Comparison of ENCODE assay signal across 20 cellular contexts in genomic region chr7:46812047-46812672, GRCh38.
A peak's percentile ranks its signal among the peaks of the same experiment; 100 is the strongest.
DNase-seq lines count a peak whose midpoint lies in the region; ATAC-seq, FAIRE-seq and TF ChIP-seq lines count a peak whose summit lies in the region.
"Had no signal": no experiment of that assay in that cellular context is flagged by ENCODE, and none has a peak within 500 bp of the region (broad histone marks: within the 10 kb centered on the region; RNA-seq: fewer than 3 reads in every experiment).

No MANE protein-coding gene starts in this region.

- H3K36me3 ChIP-seq in hepatocyte (replicated peaks; ENCODE audit: insufficient read depth, low read depth) (no peaks in the 10 kb centered on the region), HepG2 (replicated peaks in 1 of 2; ENCODE audit: control insufficient read depth in 1 of 2, insufficient read depth in 2 of 2, low read length in 2 of 2) (no peaks in the 10 kb centered on the region)

- H3K4me1 Mint-ChIP-seq in mesothelial cell of epicardium, result peaks cover 25% of the 10 kb centered on the region
- H3K4me1 Mint-ChIP-seq: activated CD4-positive, alpha-beta T cell treated with anti-CD3 and anti-CD28 coated beads for 36 hours; activated naive CD8-positive, alpha-beta T cell treated with anti-CD3 and anti-CD28 coated beads for 36 hours; CD4-positive, CD25-positive, alpha-beta regulatory T cell had no signal

- POLR2A ChIA-PET in HepG2 (lab: Yijun Ruan, JAX), result no interaction called here

- no peak overlapping the region for H3K4me2 ChIP-seq in hepatocyte
- no peak overlapping the region for H3K4me2 ChIP-seq in HepG2 (ENCODE audit: low read depth, low read length)
- H3K4me2 ChIP-seq: A549 had no signal

- WGBS in hepatocyte (ENCODE audit: low lambda C conversion rate, missing lambda C conversion rate), result 79% methylated on average over 8 of the region's 8 CpGs
- 49% methylated on average over 8 of the region's 8 CpGs for WGBS in HepG2 (ENCODE audit: low lambda C conversion rate)

- no peaks in the 10 kb centered on the region for H3K9me3 ChIP-seq in hepatocyte (ENCODE audit: low read depth)
- peaks cover 3% of the 10 kb centered on the region; the same call in 1 of the 2 replicates for H3K9me3 ChIP-seq in HepG2 (ENCODE audit: low read length)
- H3K9me3 ChIP-seq: A549 had no signal

- in situ Hi-C loops in HepG2 (cut with HindIII; ENCODE audit: extremely low pct_ligation_motif_present, low pct_unique_long_range_greater_than_20kb), result no loop called here

- peak; percentile 53 for ATAC-seq in Right ventricle myocardium superior (ENCODE audit: poor library complexity)
- ATAC-seq in GM21360 (IDR thresholded peaks at IDR 0.05; ENCODE audit: unreplicated experiment), result no peak
- no peak for ATAC-seq in HepG2
- ATAC-seq: activated CD4-positive, alpha-beta T cell treated with anti-CD3 and anti-CD28 coated beads for 36 hours; GM12878 had no signal

- no peak overlapping the region for H3K27ac ChIP-seq in hepatocyte
- H3K27ac ChIP-seq in substantia nigra (ENCODE audit: low read depth, low read length, poor library complexity, severe bottlenecking), result no peak overlapping the region
- H3K27ac ChIP-seq in HepG2 (ENCODE audit: extremely low read length, insufficient read depth, low read length), result no peak overlapping the region

- H3K9ac ChIP-seq in HepG2 (ENCODE audit: insufficient read depth, low read depth, low read length), result no peak overlapping the region

- no peak for TF ChIP-seq POLR2A in HepG2 (IDR thresholded peaks at IDR 0.05; ENCODE audit: insufficient read depth in 1 of 2, low read depth in 2 of 2, low read length in 2 of 2)

- H2AFZ ChIP-seq in hepatocyte (no peak overlapping the region), HepG2 (ENCODE audit: low read length) (no peak overlapping the region)

- H3K9me3 Mint-ChIP-seq in mesothelial cell of epicardium, result peaks cover 11% of the 10 kb centered on the region
- H3K9me3 Mint-ChIP-seq: activated naive CD8-positive, alpha-beta T cell treated with anti-CD3 and anti-CD28 coated beads for 36 hours had no signal

- FAIRE-seq in HepG2 (lab: Jason Lieb, UNC), result no peak
- FAIRE-seq: A549, GM12878 had no signal

- no peak for TF ChIP-seq RAD21 in HepG2 (CRISPR knock-in tag; IDR thresholded peaks at IDR 0.05)

- peak overlapping the region; percentile 45 for H3K27ac Mint-ChIP-seq in mesothelial cell of epicardium
- H3K27ac Mint-ChIP-seq: activated CD4-positive, alpha-beta T cell treated with anti-CD3 and anti-CD28 coated beads for 36 hours; activated naive CD8-positive, alpha-beta T cell treated with anti-CD3 and anti-CD28 coated beads for 36 hours; CD4-positive, CD25-positive, alpha-beta regulatory T cell; dendritic cell treated with granulocyte-macrophage colony-stimulating factor and Interleukin-4, amounts not matched to agents 40 ng/mL and 50 ng/mL, for 4 days had no signal

- no peaks in the 10 kb centered on the region for H3K4me1 ChIP-seq in hepatocyte (ENCODE audit: insufficient read depth)
- no peaks in the 10 kb centered on the region for H3K4me1 ChIP-seq in HepG2 (ENCODE audit: insufficient read depth, low read length)

- peaks cover 4% of the 10 kb centered on the region for H3K36me3 Mint-ChIP-seq in mesothelial cell of epicardium
- H3K36me3 Mint-ChIP-seq: activated naive CD8-positive, alpha-beta T cell treated with anti-CD3 and anti-CD28 coated beads for 36 hours; CD4-positive, CD25-positive, alpha-beta regulatory T cell had no signal

- TF ChIP-seq CTCF in fibroblast of mammary gland (conservative IDR thresholded peaks at IDR 0.05; ENCODE audit: control insufficient read depth, insufficient read depth, low read depth, low read length) (no peak), mesothelial cell of epicardium (IDR thresholded peaks at IDR 0.05; ENCODE audit: unreplicated experiment) (no peak), hepatocyte (IDR thresholded peaks at IDR 0.05; ENCODE audit: poor library complexity) (no peak), HepG2 (CRISPR knock-in tag; IDR thresholded peaks at IDR 0.05) (no peak)

- H3K27me3 Mint-ChIP-seq in mesothelial cell of epicardium (ENCODE audit: low read depth), result no peaks in the 10 kb centered on the region
- H3K27me3 Mint-ChIP-seq: activated CD4-positive, alpha-beta T cell treated with anti-CD3 and anti-CD28 coated beads for 36 hours; activated naive CD8-positive, alpha-beta T cell treated with anti-CD3 and anti-CD28 coated beads for 36 hours; CD4-positive, CD25-positive, alpha-beta regulatory T cell; dendritic cell treated with granulocyte-macrophage colony-stimulating factor and Interleukin-4, amounts not matched to agents 40 ng/mL and 50 ng/mL, for 4 days had no signal

- DNase-seq in Right ventricle myocardium superior (no peak), cardiac septum (ENCODE audit: low spot score) (no peak), fibroblast of mammary gland (ENCODE audit: low read depth) (peak; percentile 38), mesothelial cell of epicardium (ENCODE audit: low spot score in 2 of 2, unreplicated experiment in 2 of 2) (no peak), hepatocyte (ENCODE audit: low spot score) (no peak), substantia nigra (lab: John Stamatoyannopoulos, UW) (no peak), HepG2 (ENCODE audit: low spot score) (no peak)
- DNase-seq: activated CD4-positive, alpha-beta T cell treated with anti-CD3 and anti-CD28 coated beads for 36 hours; activated naive CD8-positive, alpha-beta T cell treated with anti-CD3 and anti-CD28 coated beads for 36 hours; CD4-positive, CD25-positive, alpha-beta regulatory T cell; GDM1; NCI-H1105 treated with DMSO at 0.1 percent for 48 hours; NCI-H2107; NCI-H510A; RPMI8226; stimulated activated CD4-positive, alpha-beta T cell treated with anti-CD3 and anti-CD28 coated beads, Interleukin-12 subunit alpha, Interleukin-12 subunit beta, amount 100 ng/mL, for 4 hours had no signal

- H3K9me2 ChIP-seq in hepatocyte (replicated peaks; ENCODE audit: insufficient read depth), result no peaks in the 10 kb centered on the region

- CTCF ChIA-PET in HepG2 (lab: Yijun Ruan, JAX; ENCODE audit: low intra/inter-chr PET ratio, low total read pairs), result no interaction called here

- H3K4me3 ChIP-seq in fibroblast of mammary gland (ENCODE audit: control insufficient read depth, low read depth, low read length) (no peak overlapping the region), hepatocyte (no peak overlapping the region), HepG2 (replicated peaks in 1 of 3; ENCODE audit: insufficient read depth in 1 of 3, low read depth in 2 of 3, low read length in 3 of 3) (no peak overlapping the region)
- H3K4me3 ChIP-seq: A549, GM12878 had no signal

- H4K20me1 ChIP-seq in hepatocyte (ENCODE audit: insufficient read depth, poor library complexity, severe bottlenecking), result no peaks in the 10 kb centered on the region
- H4K20me1 ChIP-seq in HepG2 (ENCODE audit: insufficient read depth, low read length), result no peaks in the 10 kb centered on the region

- BruUV-seq in HepG2 (replicated peaks; lab: Mats Ljungman, UMichigan), result no TSS peak

- H3K79me2 ChIP-seq in hepatocyte (no peaks in the 10 kb centered on the region), HepG2 (ENCODE audit: insufficient read depth, low read length) (no peaks in the 10 kb centered on the region)

- no peaks in the 10 kb centered on the region for H3K27me3 ChIP-seq in hepatocyte
- H3K27me3 ChIP-seq in HepG2 (ENCODE audit: control insufficient read depth in 1 of 2, insufficient read depth in 2 of 2, low read length in 2 of 2), result no peaks in the 10 kb centered on the region

- H3K4me3 Mint-ChIP-seq in mesothelial cell of epicardium, result no peak overlapping the region
- H3K4me3 Mint-ChIP-seq: activated CD4-positive, alpha-beta T cell treated with anti-CD3 and anti-CD28 coated beads for 36 hours; activated naive CD8-positive, alpha-beta T cell treated with anti-CD3 and anti-CD28 coated beads for 36 hours; CD4-positive, CD25-positive, alpha-beta regulatory T cell; dendritic cell treated with granulocyte-macrophage colony-stimulating factor and Interleukin-4, amounts not matched to agents 40 ng/mL and 50 ng/mL, for 4 days had no signal

- intact Hi-C loops in Right ventricle myocardium superior (cut with DNase I) (no loop called here), cardiac septum (cut with DNase I) (no loop called here), HepG2 (cut with micrococcal nuclease; ENCODE audit: unreplicated experiment) (no loop called here)

- TF ChIP-seq EP300 in HepG2 (IDR thresholded peaks at IDR 0.05; ENCODE audit: low read depth in 2 of 2, low read length in 2 of 2), result no peak
- TF ChIP-seq EP300 in HepG2 (CRISPR knock-in tag; IDR thresholded peaks at IDR 0.05; ENCODE audit: borderline replicate concordance), result no peak

TF ChIP-seq in HepG2, 621 proteins besides CTCF, POLR2A, EP300 and RAD21:
- TF ChIP-seq MAX (IDR thresholded peaks at IDR 0.05) (no peak), GATAD1 (CRISPR knock-in tag; IDR thresholded peaks at IDR 0.05) (no peak)
- TF ChIP-seq, protein P1, sequence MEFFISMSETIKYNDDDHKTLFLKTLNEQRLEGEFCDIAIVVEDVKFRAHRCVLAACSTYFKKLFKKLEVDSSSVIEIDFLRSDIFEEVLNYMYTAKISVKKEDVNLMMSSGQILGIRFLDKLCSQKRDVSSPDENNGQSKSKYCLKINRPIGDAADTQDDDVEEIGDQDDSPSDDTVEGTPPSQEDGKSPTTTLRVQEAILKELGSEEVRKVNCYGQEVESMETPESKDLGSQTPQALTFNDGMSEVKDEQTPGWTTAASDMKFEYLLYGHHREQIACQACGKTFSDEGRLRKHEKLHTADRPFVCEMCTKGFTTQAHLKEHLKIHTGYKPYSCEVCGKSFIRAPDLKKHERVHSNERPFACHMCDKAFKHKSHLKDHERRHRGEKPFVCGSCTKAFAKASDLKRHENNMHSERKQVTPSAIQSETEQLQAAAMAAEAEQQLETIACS (CRISPR knock-in tag; IDR thresholded peaks at IDR 0.05), result no peak
